In genomic region chr22:24146791-24147353, GRCh38 we compare ENCODE assay signal across 8 cellular contexts. TPM values are rescaled to one million over a fixed set of nuclear protein-coding genes. Genes with fewer than 3 reads are reported as not detected.
DNase-seq lines count a peak whose midpoint lies in the region; TF ChIP-seq lines count a peak whose summit lies in the region.

No MANE protein-coding gene starts in this region.

- peaks cover 9% of the 10 kb centered on the region for H3K4me1 Mint-ChIP-seq in glutamatergic neuron (ENCODE audit: low read depth, unreplicated experiment)

- H3K36me3 ChIP-seq in right atrium auricular region (no peaks in the 10 kb centered on the region), stomach (peaks cover 0 to 13% (median 9%) of the 10 kb centered on the region in 4 donors)

- 31 to 52% (median 46%) methylated on average over 4 of the region's 4 CpGs for WGBS in stomach, 5 donors

- H3K27me3 Mint-ChIP-seq in glutamatergic neuron (ENCODE audit: unreplicated experiment): peaks cover 5% of the 10 kb centered on the region

- TF ChIP-seq EP300 in stomach (IDR thresholded peaks at IDR 0.05): no peak

- no peaks in the 10 kb centered on the region for H3K36me3 Mint-ChIP-seq in glutamatergic neuron (ENCODE audit: unreplicated experiment)

- H3K4me1 ChIP-seq in right atrium auricular region (peaks cover 0 to 77% of the 10 kb centered on the region in 2 donors), stomach (peaks cover 53 to 86% (median 70%) of the 10 kb centered on the region in 4 donors)

- peaks cover 1% of the 10 kb centered on the region for H3K9me3 Mint-ChIP-seq in glutamatergic neuron (ENCODE audit: unreplicated experiment)

- peak; percentile 72 for DNase-seq in HCEC 1CT
- DNase-seq in T1000 (lab: John Stamatoyannopoulos, UW): peak; percentile 32
- DNase-seq in right atrium auricular region (ENCODE audit: low spot score): no peak
- DNase-seq in stomach: no peak
- no peak for DNase-seq in GDM1 (lab: John Stamatoyannopoulos, UW)
- no peak for DNase-seq in glutamatergic neuron
- no peak for DNase-seq in stimulated activated CD4-positive, alpha-beta T cell treated with anti-CD3 and anti-CD28 coated beads, Interleukin-4, amount 100 ng/mL, for 24 hours
- DNase-seq in cerebellar nuclear complex (lab: John Stamatoyannopoulos, UW): no peak

- H3K27ac Mint-ChIP-seq in glutamatergic neuron (ENCODE audit: unreplicated experiment): no peak overlapping the region

- TF ChIP-seq POLR2A in stomach (IDR thresholded peaks at IDR 0.05): no peak

- intact Hi-C loops in stomach (cut with DNase I; ENCODE audit: low total_unique reads): no loop called here

- no peaks in the 10 kb centered on the region for H3K27me3 ChIP-seq in right atrium auricular region
- H3K27me3 ChIP-seq in stomach: no peaks in the 10 kb centered on the region

- H3K4me3 Mint-ChIP-seq in glutamatergic neuron (ENCODE audit: unreplicated experiment): no peak overlapping the region

- H3K4me3 ChIP-seq in right atrium auricular region (no peak overlapping the region), stomach (peak overlapping the region in 1 of 4 donors; percentile 24)

- no peaks in the 10 kb centered on the region for H3K9me3 ChIP-seq in right atrium auricular region
- no peaks in the 10 kb centered on the region for H3K9me3 ChIP-seq in stomach

- H3K27ac ChIP-seq in right atrium auricular region (peak overlapping the region; percentile 85 to 88), stomach (peak overlapping the region; percentile 42 to 89 (median 78))

- TF ChIP-seq CTCF in right atrium auricular region (IDR thresholded peaks at IDR 0.05): no peak
- no peak for TF ChIP-seq CTCF in stomach (IDR thresholded peaks at IDR 0.05)
- TF ChIP-seq CTCF in glutamatergic neuron (IDR thresholded peaks at IDR 0.05; ENCODE audit: partially characterized antibody, unreplicated experiment): no peak

RNA-seq across cellular contexts. Expression of gene SUSD2, which starts 34.4 kb away (rescaled TPM):
- total RNA-seq in right atrium auricular region (1 to 10 TPM; 4.9 to 9.5 TPM), stomach (10 to 100 TPM in 3 of 5 donors, 1 to 10 TPM in 1, under 1 TPM in 1; 0.58 to 29.9 (median 17.5) TPM), glutamatergic neuron (ENCODE audit: unreplicated experiment) (123 TPM)
- 1 to 10 TPM; 2.6 to 5.7 (median 3.2) TPM for polyA plus RNA-seq in stomach

Comparison
In these comparisons a context has a peak if more than half of its experiments do, and no peak if none do; other contexts are left out.
1. DNase-seq: peak in HCEC 1CT (single experiment) and T1000 (single experiment); none in right atrium auricular region (single experiment), stomach (single experiment), GDM1 (single experiment), glutamatergic neuron (single experiment), stimulated activated CD4-positive, alpha-beta T cell treated with anti-CD3 and anti-CD28 coated beads, Interleukin-4, amount 100 ng/mL, for 24 hours (single experiment) and cerebellar nuclear complex (0 of 2).